ENCODE assay signal across 16 cellular contexts in the genomic region with DNA sequence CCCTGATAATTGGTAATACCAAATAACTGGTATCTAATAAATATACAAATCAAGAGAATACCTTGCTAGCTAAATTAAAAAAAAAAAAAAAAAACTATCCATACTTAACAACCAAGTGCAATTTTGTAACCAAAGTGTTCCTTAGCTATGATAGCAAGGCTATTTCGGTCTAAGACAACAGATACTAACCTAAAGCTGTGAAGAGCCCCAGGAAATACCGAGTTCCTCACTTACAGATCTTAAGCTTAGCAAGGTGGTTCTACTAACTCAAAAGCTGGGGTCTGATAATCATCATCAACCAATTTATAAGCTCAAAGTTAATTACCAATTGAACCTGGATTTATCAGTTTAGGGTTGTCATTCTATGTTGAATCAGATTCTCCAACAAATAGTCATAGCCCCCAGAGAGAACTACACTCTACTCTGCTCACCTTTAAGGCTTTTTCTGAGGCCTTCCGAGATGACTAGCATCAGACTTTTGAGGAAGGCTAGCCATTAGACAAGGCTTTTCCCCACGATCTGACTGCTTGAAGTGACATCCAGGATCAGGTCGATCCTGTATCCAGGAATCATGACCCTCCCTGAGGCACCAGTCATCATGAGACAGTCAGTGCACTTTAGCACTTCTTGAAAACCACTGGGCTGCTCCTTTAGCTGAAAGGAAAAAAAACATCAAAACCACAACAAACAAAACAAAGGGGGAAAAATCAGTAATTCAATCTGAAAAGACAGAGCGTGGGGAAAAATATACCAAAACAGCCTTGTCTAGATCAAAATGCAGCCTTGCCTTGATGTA. TPM values are rescaled to one million over a fixed set of nuclear protein-coding genes. Genes with fewer than 3 reads are reported as not detected.
DNase-seq lines count a peak whose midpoint lies in the region; ATAC-seq and TF ChIP-seq lines count a peak whose summit lies in the region.
"Had no signal": no experiment of that assay in that cellular context is flagged by ENCODE, and none has a peak within 500 bp of the region (broad histone marks: within the 10 kb centered on the region; RNA-seq: fewer than 3 reads in every experiment).

No MANE protein-coding gene starts in this region.

- H3K36me3 Mint-ChIP-seq in T-helper 17 cell (ENCODE audit: low read depth) (peaks cover 8% of the 10 kb centered on the region), endodermal cell (ENCODE audit: low read depth) (peaks cover 45% of the 10 kb centered on the region)

- peak overlapping the region; percentile 68 for H3K4me3 Mint-ChIP-seq in T-helper 17 cell
- H3K4me3 Mint-ChIP-seq in endodermal cell: no peak overlapping the region

- peaks cover 7% of the 10 kb centered on the region for H3K4me1 ChIP-seq in endodermal cell (ENCODE audit: control insufficient read depth, insufficient read depth, low read length)
- peaks cover 2% of the 10 kb centered on the region for H3K4me1 ChIP-seq in thymus (ENCODE audit: control insufficient read depth, insufficient read depth, low read length)

- peak; percentile 6 for DNase-seq in activated naive CD4-positive, alpha-beta T cell treated with Interleukin-2 at 50 U/mL for 16 hours
- DNase-seq in activated naive CD4-positive, alpha-beta T cell (lab: John Stamatoyannopoulos, UW): no peak
- no peak for DNase-seq in T-helper 17 cell
- DNase-seq in endodermal cell: no peak
- no peak for DNase-seq in dedifferentiated amniotic fluid mesenchymal stem cell (ENCODE audit: extremely low spot score)
- DNase-seq: activated CD4-positive, CD25-positive, alpha-beta regulatory T cell treated with anti-CD3 and anti-CD28 coated beads, Interleukin-2, amount 50 U/mL, for 72 hours; cortex of kidney; DMS79; lower lobe of right lung; MG63; occipital lobe had no signal

- H3K4me3 ChIP-seq in endodermal cell (ENCODE audit: low read length): no peak overlapping the region
- H3K4me3 ChIP-seq in thymus (ENCODE audit: low read length): no peak overlapping the region
- H3K4me3 ChIP-seq: lower lobe of right lung, MG63, SK-N-MC, vagina had no signal

- H3K9me3 ChIP-seq in T-helper 17 cell (ENCODE audit: control insufficient read depth, low read length, poor library complexity, severe bottlenecking) (no peaks in the 10 kb centered on the region), endodermal cell (ENCODE audit: control insufficient read depth, low read length) (peaks cover 22% of the 10 kb centered on the region), thymus (ENCODE audit: control insufficient read depth) (no peaks in the 10 kb centered on the region)
- H3K9me3 ChIP-seq: lower lobe of right lung, vagina had no signal

- H3K27me3 Mint-ChIP-seq in T-helper 17 cell: no peaks in the 10 kb centered on the region
- no peaks in the 10 kb centered on the region for H3K27me3 Mint-ChIP-seq in endodermal cell (ENCODE audit: insufficient read depth)

- H3K4me1 Mint-ChIP-seq in T-helper 17 cell (peaks cover 41% of the 10 kb centered on the region), endodermal cell (peaks cover 21% of the 10 kb centered on the region)

- H3K27ac ChIP-seq in endodermal cell (ENCODE audit: low read depth, low read length) (no peak overlapping the region), thymus (ENCODE audit: low read depth) (peak overlapping the region; percentile 5)
- H3K27ac ChIP-seq: lower lobe of right lung, vagina had no signal

- H3K27me3 ChIP-seq in endodermal cell (ENCODE audit: control insufficient read depth, insufficient read depth, low read length, poor library complexity, severe bottlenecking) (no peaks in the 10 kb centered on the region), thymus (ENCODE audit: control insufficient read depth, insufficient read depth) (no peaks in the 10 kb centered on the region)
- H3K27me3 ChIP-seq: MG63, vagina had no signal

- ATAC-seq in T-helper 17 cell: peak; percentile 48
- no peak for ATAC-seq in GM21619 (IDR thresholded peaks at IDR 0.05; ENCODE audit: unreplicated experiment)
- no peak for ATAC-seq in HG03342 (IDR thresholded peaks at IDR 0.05; ENCODE audit: unreplicated experiment)
- ATAC-seq: lower lobe of right lung had no signal

- WGBS in endodermal cell (ENCODE audit: insufficient coverage in 1 of 2, insufficient read length in 1 of 2), 2 experiments: 87 to 96% methylated on average over 5 to 6 of the region's 6 CpGs
- 74% methylated on average over 6 of the region's 6 CpGs for WGBS in thymus

- H3K27ac Mint-ChIP-seq in T-helper 17 cell (peak overlapping the region; percentile 29), endodermal cell (peak overlapping the region; percentile 4)

- H3K9ac ChIP-seq in endodermal cell (ENCODE audit: extremely low read depth, low read length, poor library complexity, severe bottlenecking): no peak overlapping the region

- no peak for TF ChIP-seq CTCF in endodermal cell (conservative IDR thresholded peaks at IDR 0.05)

- H3K9me3 Mint-ChIP-seq in endodermal cell: peaks cover 17% of the 10 kb centered on the region

- H3K36me3 ChIP-seq in endodermal cell (ENCODE audit: control insufficient read depth, insufficient read depth, low read length): peaks cover 80% of the 10 kb centered on the region
- peaks cover 3% of the 10 kb centered on the region for H3K36me3 ChIP-seq in thymus (ENCODE audit: control insufficient read depth, insufficient read depth)
- H3K36me3 ChIP-seq: lower lobe of right lung, vagina had no signal

RNA-seq across cellular contexts. Expression of a gene that starts 32.0 kb away (rescaled TPM):
- total RNA-seq in T-helper 17 cell: 100 to 1,000 TPM in 1 of 2 donors, 10 to 100 TPM in 1; 92.5 to 100 TPM
- total RNA-seq in endodermal cell: 10 to 100 TPM; 42.4 to 62.1 TPM
- polyA plus RNA-seq in endodermal cell (2013, experiment 1 of 2): 24.9 TPM
- polyA plus RNA-seq in endodermal cell (2013, experiment 2 of 2): 22.4 TPM
- 22.7 TPM for polyA plus RNA-seq in thymus
